In the genomic region with DNA sequence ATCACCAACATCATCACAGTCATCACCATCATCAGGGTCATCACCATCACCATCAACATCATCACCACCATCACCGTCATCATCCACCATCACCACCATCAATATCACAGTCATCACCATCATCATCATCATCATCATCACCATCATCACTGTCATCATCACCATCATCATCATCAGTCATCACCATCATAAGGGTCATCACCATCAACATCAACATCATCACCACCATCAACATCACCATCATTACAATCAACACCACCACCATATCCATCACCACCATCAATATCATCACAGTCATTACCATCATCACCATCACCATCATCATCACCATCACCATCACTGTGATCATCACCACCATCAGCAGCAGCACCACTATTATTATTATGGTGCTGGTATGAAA, we compare ENCODE assay signal across 2 cellular contexts.
TF ChIP-seq lines count a peak whose summit lies in the region.

No MANE protein-coding gene starts in this region.

TF ChIP-seq in HepG2, 621 proteins besides CTCF, POLR2A, EP300 and RAD21 (continued from another document):
- TF ChIP-seq KLF15 (CRISPR knock-in tag; IDR thresholded peaks at IDR 0.05; ENCODE audit: borderline replicate concordance), result no peak
- TF ChIP-seq, protein P1, sequence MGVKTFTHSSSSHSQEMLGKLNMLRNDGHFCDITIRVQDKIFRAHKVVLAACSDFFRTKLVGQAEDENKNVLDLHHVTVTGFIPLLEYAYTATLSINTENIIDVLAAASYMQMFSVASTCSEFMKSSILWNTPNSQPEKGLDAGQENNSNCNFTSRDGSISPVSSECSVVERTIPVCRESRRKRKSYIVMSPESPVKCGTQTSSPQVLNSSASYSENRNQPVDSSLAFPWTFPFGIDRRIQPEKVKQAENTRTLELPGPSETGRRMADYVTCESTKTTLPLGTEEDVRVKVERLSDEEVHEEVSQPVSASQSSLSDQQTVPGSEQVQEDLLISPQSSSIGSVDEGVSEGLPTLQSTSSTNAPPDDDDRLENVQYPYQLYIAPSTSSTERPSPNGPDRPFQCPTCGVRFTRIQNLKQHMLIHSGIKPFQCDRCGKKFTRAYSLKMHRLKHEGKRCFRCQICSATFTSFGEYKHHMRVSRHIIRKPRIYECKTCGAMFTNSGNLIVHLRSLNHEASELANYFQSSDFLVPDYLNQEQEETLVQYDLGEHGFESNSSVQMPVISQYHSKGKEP (CRISPR knock-in tag; IDR thresholded peaks at IDR 0.05), result no peak
- TF ChIP-seq ZNF589 (CRISPR knock-in tag; conservative IDR thresholded peaks at IDR 0.05), result no peak
- TF ChIP-seq ATF7 (IDR thresholded peaks at IDR 0.05), result peak; percentile 50; the same call in 1 of the 2 replicates
- no peak for TF ChIP-seq ATF7 (CRISPR knock-in tag; IDR thresholded peaks at IDR 0.05)
- TF ChIP-seq JUNB (CRISPR knock-in tag; IDR thresholded peaks at IDR 0.05; ENCODE audit: borderline replicate concordance), result peak; percentile 29; the same call in 1 of the 2 replicates
- peak; percentile 97 for TF ChIP-seq CREB1 (IDR thresholded peaks at IDR 0.05)
- TF ChIP-seq CREB1 (CRISPR knock-in tag; IDR thresholded peaks at IDR 0.05), result no peak
- no peak for TF ChIP-seq NFIC (IDR thresholded peaks at IDR 0.05; ENCODE audit: low read length)
- TF ChIP-seq, protein P2, sequence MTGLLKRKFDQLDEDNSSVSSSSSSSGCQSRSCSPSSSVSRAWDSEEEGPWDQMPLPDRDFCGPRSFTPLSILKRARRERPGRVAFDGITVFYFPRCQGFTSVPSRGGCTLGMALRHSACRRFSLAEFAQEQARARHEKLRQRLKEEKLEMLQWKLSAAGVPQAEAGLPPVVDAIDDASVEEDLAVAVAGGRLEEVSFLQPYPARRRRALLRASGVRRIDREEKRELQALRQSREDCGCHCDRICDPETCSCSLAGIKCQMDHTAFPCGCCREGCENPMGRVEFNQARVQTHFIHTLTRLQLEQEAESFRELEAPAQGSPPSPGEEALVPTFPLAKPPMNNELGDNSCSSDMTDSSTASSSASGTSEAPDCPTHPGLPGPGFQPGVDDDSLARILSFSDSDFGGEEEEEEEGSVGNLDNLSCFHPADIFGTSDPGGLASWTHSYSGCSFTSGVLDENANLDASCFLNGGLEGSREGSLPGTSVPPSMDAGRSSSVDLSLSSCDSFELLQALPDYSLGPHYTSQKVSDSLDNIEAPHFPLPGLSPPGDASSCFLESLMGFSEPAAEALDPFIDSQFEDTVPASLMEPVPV (CRISPR knock-in tag; IDR thresholded peaks at IDR 0.05), result no peak
- no peak for TF ChIP-seq ZNF33B (CRISPR knock-in tag; IDR thresholded peaks at IDR 0.05)
- 0 out of 2 replicates have a peak, but pooled peaks have one; percentile 37 for TF ChIP-seq IKZF1 (IDR thresholded peaks at IDR 0.05)
- TF ChIP-seq KMT2B (CRISPR knock-in tag; IDR thresholded peaks at IDR 0.05), result no peak

TF ChIP-seq in WTC11, 78 proteins besides CTCF, POLR2A, EP300 and RAD21 (continued from another document):
- TF ChIP-seq, protein P3, sequence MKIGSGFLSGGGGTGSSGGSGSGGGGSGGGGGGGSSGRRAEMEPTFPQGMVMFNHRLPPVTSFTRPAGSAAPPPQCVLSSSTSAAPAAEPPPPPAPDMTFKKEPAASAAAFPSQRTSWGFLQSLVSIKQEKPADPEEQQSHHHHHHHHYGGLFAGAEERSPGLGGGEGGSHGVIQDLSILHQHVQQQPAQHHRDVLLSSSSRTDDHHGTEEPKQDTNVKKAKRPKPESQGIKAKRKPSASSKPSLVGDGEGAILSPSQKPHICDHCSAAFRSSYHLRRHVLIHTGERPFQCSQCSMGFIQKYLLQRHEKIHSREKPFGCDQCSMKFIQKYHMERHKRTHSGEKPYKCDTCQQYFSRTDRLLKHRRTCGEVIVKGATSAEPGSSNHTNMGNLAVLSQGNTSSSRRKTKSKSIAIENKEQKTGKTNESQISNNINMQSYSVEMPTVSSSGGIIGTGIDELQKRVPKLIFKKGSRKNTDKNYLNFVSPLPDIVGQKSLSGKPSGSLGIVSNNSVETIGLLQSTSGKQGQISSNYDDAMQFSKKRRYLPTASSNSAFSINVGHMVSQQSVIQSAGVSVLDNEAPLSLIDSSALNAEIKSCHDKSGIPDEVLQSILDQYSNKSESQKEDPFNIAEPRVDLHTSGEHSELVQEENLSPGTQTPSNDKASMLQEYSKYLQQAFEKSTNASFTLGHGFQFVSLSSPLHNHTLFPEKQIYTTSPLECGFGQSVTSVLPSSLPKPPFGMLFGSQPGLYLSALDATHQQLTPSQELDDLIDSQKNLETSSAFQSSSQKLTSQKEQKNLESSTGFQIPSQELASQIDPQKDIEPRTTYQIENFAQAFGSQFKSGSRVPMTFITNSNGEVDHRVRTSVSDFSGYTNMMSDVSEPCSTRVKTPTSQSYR (CRISPR knock-in tag; IDR thresholded peaks at IDR 0.05), result no peak
- 0 out of 2 replicates have a peak, but pooled peaks have one; percentile 24 for TF ChIP-seq NFE2L1 (CRISPR knock-in tag; IDR thresholded peaks at IDR 0.05)
